17 cellular contexts compared by ENCODE assay signal in the genomic region with DNA sequence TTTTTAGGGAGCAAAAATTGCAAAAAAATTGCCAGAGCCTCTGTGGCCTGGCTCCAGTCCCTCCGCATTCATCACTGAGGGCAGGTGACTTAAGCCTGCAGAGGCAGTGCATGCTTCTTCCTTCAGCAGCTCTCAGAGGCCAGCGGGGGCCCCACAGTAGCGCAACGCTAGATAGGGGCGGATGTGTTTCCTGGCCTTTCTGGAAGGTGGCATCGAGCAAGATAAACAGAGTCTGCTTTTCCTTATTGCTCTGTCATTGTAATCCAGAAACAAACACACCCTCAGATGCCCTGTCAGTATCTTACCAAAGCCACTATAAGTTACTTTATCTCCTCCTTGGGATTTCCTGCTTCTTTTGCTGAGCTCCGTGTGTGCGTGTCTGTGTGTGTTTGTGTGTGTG.
"Had no signal": no experiment of that assay in that cellular context is flagged by ENCODE, and none has a peak within 500 bp of the region (broad histone marks: within the 10 kb centered on the region; RNA-seq: fewer than 3 reads in every experiment).

No MANE protein-coding gene starts in this region.

- FAIRE-seq: urothelium cell line had no signal

- DNase-seq: activated T-cell treated with anti-CD3 and anti-CD28 coated beads for 4 hours; amygdala; effector memory CD8-positive, alpha-beta T cell; hypothalamus; immature natural killer cell; mammary epithelial cell; ovary; stomach; T-cell; T1000 had no signal

- ATAC-seq: effector memory CD8-positive, alpha-beta T cell had no signal

- H3K27me3 ChIP-seq: ovary, SJSA1 had no signal

- H3K36me3 ChIP-seq: ovary, SJSA1, stomach had no signal

- H3K4me1 Mint-ChIP-seq: activated naive CD4-positive, alpha-beta T cell treated with anti-CD3 and anti-CD28 coated beads, Interleukin-2, amount 50 U/mL, for 24 hours; brain; immature natural killer cell; nephron; T-cell had no signal

- H3K4me3 ChIP-seq: ovary, SJSA1, stomach had no signal

- H3K9me3 Mint-ChIP-seq: activated T-helper 2 cell treated with anti-CD3 and anti-CD28 coated beads, Interferon-gamma antibody, Interleukin-2, Interleukin-4, amounts not matched to agents 10 μg/mL and 5 μg/mL and 100 μg/mL, durations not matched to agents 14 hours and 24 hours and 36 hours; dendritic cell treated with granulocyte-macrophage colony-stimulating factor and Interleukin-4, amounts not matched to agents 40 ng/mL and 50 ng/mL, for 4 days had no signal

- H3K27ac Mint-ChIP-seq: activated naive CD4-positive, alpha-beta T cell treated with anti-CD3 and anti-CD28 coated beads, Interleukin-2, amount 50 U/mL, for 24 hours; activated T-helper 2 cell treated with anti-CD3 and anti-CD28 coated beads, Interferon-gamma antibody, Interleukin-2, Interleukin-4, amounts not matched to agents 10 μg/mL and 5 μg/mL and 100 μg/mL, durations not matched to agents 14 hours and 24 hours and 36 hours; brain; dendritic cell treated with granulocyte-macrophage colony-stimulating factor and Interleukin-4, amounts not matched to agents 40 ng/mL and 50 ng/mL, for 4 days; effector memory CD8-positive, alpha-beta T cell; immature natural killer cell; nephron; T-cell had no signal

- H3K36me3 Mint-ChIP-seq: activated naive CD4-positive, alpha-beta T cell treated with anti-CD3 and anti-CD28 coated beads, Interleukin-2, amount 50 U/mL, for 24 hours; brain; immature natural killer cell; T-cell had no signal

- H3K4me1 ChIP-seq: SJSA1, stomach had no signal

- H3K4me3 Mint-ChIP-seq: activated naive CD4-positive, alpha-beta T cell treated with anti-CD3 and anti-CD28 coated beads, Interleukin-2, amount 50 U/mL, for 24 hours; brain; dendritic cell treated with granulocyte-macrophage colony-stimulating factor and Interleukin-4, amounts not matched to agents 40 ng/mL and 50 ng/mL, for 4 days; effector memory CD8-positive, alpha-beta T cell; immature natural killer cell; nephron; T-cell had no signal

- H3K9me3 ChIP-seq: ovary, SJSA1, stomach had no signal

- H3K27ac ChIP-seq: ovary, SJSA1, stomach had no signal
